8 cellular contexts compared by ENCODE assay signal in genomic region chr1:121016182-121017028, GRCh38.
DNase-seq lines count a peak whose midpoint lies in the region; ATAC-seq and TF ChIP-seq lines count a peak whose summit lies in the region.
"Not testable (repeated sequence)": the region's sequence is repeated elsewhere in the genome, so short reads cannot be mapped to it uniquely, and the experiment has no call there.

No MANE protein-coding gene starts in this region.

- peak overlapping the region; percentile 8; the same call in 1 of the 2 replicates for H3K4me3 ChIP-seq in PC-9
- not testable (repeated sequence) for H3K4me3 ChIP-seq in left lung

- ATAC-seq in CD4-positive, alpha-beta T cell (ENCODE audit: poor library complexity): peak; percentile 32
- ATAC-seq in GM19463 (IDR thresholded peaks at IDR 0.05; ENCODE audit: unreplicated experiment) (peak; percentile 76), left lung (peak; percentile 47)
- ATAC-seq in activated CD8-positive, alpha-beta T cell treated with anti-CD3 and anti-CD28 coated beads for 36 hours: peak; percentile 83

- peak overlapping the region; percentile 62 for H3K4me3 Mint-ChIP-seq in CD4-positive, alpha-beta T cell
- peak overlapping the region; percentile 25 for H3K4me3 Mint-ChIP-seq in activated CD8-positive, alpha-beta T cell treated with anti-CD3 and anti-CD28 coated beads for 36 hours

- intact Hi-C loops in CD4-positive, alpha-beta T cell (cut with DNase I, micrococcal nuclease); PC-9 (cut with micrococcal nuclease; ENCODE audit: unreplicated experiment); activated CD8-positive, alpha-beta T cell treated with anti-CD3 and anti-CD28 coated beads for 36 hours (cut with micrococcal nuclease); left lung (cut with DNase I): not testable (repeated sequence)

- H3K79me2 ChIP-seq in PC-9 (ENCODE audit: low read depth): not testable (repeated sequence)

- TSS peak; percentile 99 for BruUV-seq in PC-9 (replicated peaks; lab: Mats Ljungman, UMichigan)

- not testable (repeated sequence) for H3K4me1 Mint-ChIP-seq in CD4-positive, alpha-beta T cell (ENCODE audit: low read depth); activated CD8-positive, alpha-beta T cell treated with anti-CD3 and anti-CD28 coated beads for 36 hours (ENCODE audit: low read depth)

- CTCF ChIA-PET in CD4-positive, alpha-beta T cell (lab: Charles Lee); PC-9 (lab: Charles Lee); activated CD8-positive, alpha-beta T cell treated with anti-CD3 and anti-CD28 coated beads for 36 hours (lab: Charles Lee): not testable (repeated sequence)

- H3K9me3 ChIP-seq in CD4-positive, alpha-beta T cell (ENCODE audit: control insufficient read depth, low read length); PC-9 (ENCODE audit: insufficient read depth, low read depth); left lung: not testable (repeated sequence)

- H3K36me3 Mint-ChIP-seq in CD4-positive, alpha-beta T cell (ENCODE audit: low read depth); activated CD8-positive, alpha-beta T cell treated with anti-CD3 and anti-CD28 coated beads for 36 hours (ENCODE audit: low read depth): not testable (repeated sequence)

- not testable (repeated sequence) for H3K36me3 ChIP-seq in PC-9 (ENCODE audit: low read depth); left lung

- peak in 1 of 10 experiments; percentile 1 for DNase-seq in CD4-positive, alpha-beta T cell
- DNase-seq in KBM-7 (peak; percentile 83), PC-9 (peak; percentile 72 to 80), left lung (peak in 1 of 2 donors; percentile 38)
- peak; percentile 65 for DNase-seq in activated CD8-positive, alpha-beta T cell treated with anti-CD3 and anti-CD28 coated beads for 36 hours
- peak; percentile 2 for DNase-seq in effector CD4-positive, alpha-beta T cell
- peak; percentile 60 for DNase-seq in stimulated activated CD4-positive, alpha-beta T cell treated with anti-CD3 and anti-CD28 coated beads, Interleukin-15, amount 100 ng/mL, for 24 hours

- H4K20me1 ChIP-seq in PC-9 (ENCODE audit: insufficient read depth): not testable (repeated sequence)

- not testable (repeated sequence) for H3K27ac Mint-ChIP-seq in CD4-positive, alpha-beta T cell
- H3K27ac Mint-ChIP-seq in activated CD8-positive, alpha-beta T cell treated with anti-CD3 and anti-CD28 coated beads for 36 hours: peak overlapping the region; percentile 80

- not testable (repeated sequence) for H3K4me1 ChIP-seq in PC-9 (replicated peaks; ENCODE audit: insufficient read depth); left lung

- H3F3A ChIP-seq in PC-9 (ENCODE audit: insufficient read depth, low read depth): not testable (repeated sequence)

- TF ChIP-seq CTCF in CD4-positive, alpha-beta T cell (IDR thresholded peaks at IDR 0.05); PC-9 (conservative IDR thresholded peaks at IDR 0.05); activated CD8-positive, alpha-beta T cell treated with anti-CD3 and anti-CD28 coated beads for 36 hours (IDR thresholded peaks at IDR 0.05); left lung (IDR thresholded peaks at IDR 0.05): not testable (repeated sequence)

- H3K27ac ChIP-seq in CD4-positive, alpha-beta T cell (ENCODE audit: low read depth, low read length); PC-9; left lung: not testable (repeated sequence)

- peak overlapping the region; percentile 46 for H3K4me2 ChIP-seq in PC-9

- H2AFZ ChIP-seq in PC-9: not testable (repeated sequence)

- not testable (repeated sequence) for H3K9me2 ChIP-seq in PC-9 (ENCODE audit: insufficient read depth)

- in situ Hi-C loops in KBM-7 (cut with MboI; ENCODE audit: low pct_unique_long_range_greater_than_20kb, low sequenced_read_pairs): not testable (repeated sequence)

- not testable (repeated sequence) for H3K27me3 Mint-ChIP-seq in CD4-positive, alpha-beta T cell; activated CD8-positive, alpha-beta T cell treated with anti-CD3 and anti-CD28 coated beads for 36 hours

- not testable (repeated sequence) for H3K9me3 Mint-ChIP-seq in CD4-positive, alpha-beta T cell; activated CD8-positive, alpha-beta T cell treated with anti-CD3 and anti-CD28 coated beads for 36 hours

- POLR2A ChIA-PET in CD4-positive, alpha-beta T cell (lab: Charles Lee); PC-9 (lab: Charles Lee; ENCODE audit: unreplicated experiment); activated CD8-positive, alpha-beta T cell treated with anti-CD3 and anti-CD28 coated beads for 36 hours (lab: Charles Lee): not testable (repeated sequence)

- H3K27me3 ChIP-seq in CD4-positive, alpha-beta T cell (ENCODE audit: control insufficient read depth, insufficient read depth, low read length); PC-9 (ENCODE audit: insufficient read depth, low read depth); left lung: not testable (repeated sequence)

Comparison
In these comparisons a context has a peak if more than half of its experiments do, and no peak if none do; other contexts are left out.
1. ATAC-seq: peak in every context shown above with its lines; median percentile 83 in activated CD8-positive, alpha-beta T cell treated with anti-CD3 and anti-CD28 coated beads for 36 hours; 76 in GM19463; 47 in left lung; 32 in CD4-positive, alpha-beta T cell.